10 cellular contexts compared by ENCODE assay signal in genomic region chr7:139034336-139034735, GRCh38. TPM values are rescaled to one million over a fixed set of nuclear protein-coding genes. Genes with fewer than 3 reads are reported as not detected.
A peak's percentile ranks its signal among the peaks of the same experiment; 100 is the strongest.
DNase-seq lines count a peak whose midpoint lies in the region; ATAC-seq and TF ChIP-seq lines count a peak whose summit lies in the region.
"Had no signal": no experiment of that assay in that cellular context is flagged by ENCODE, and none has a peak within 500 bp of the region (broad histone marks: within the 10 kb centered on the region; RNA-seq: fewer than 3 reads in every experiment).

No MANE protein-coding gene starts in this region.

- no peak overlapping the region for H3K27ac Mint-ChIP-seq in activated naive CD8-positive, alpha-beta T cell

- no peaks in the 10 kb centered on the region for H4K20me1 ChIP-seq in HCT116 (ENCODE audit: insufficient read depth)

- TF ChIP-seq CTCF in BE2C (IDR thresholded peaks at IDR 0.05; ENCODE audit: low read depth, low read length) = no peak
- TF ChIP-seq CTCF in HCT116 (IDR thresholded peaks at IDR 0.05 in 2 of 3, conservative IDR thresholded peaks at IDR 0.05 in 1 of 3; ENCODE audit: borderline replicate concordance in 1 of 3, insufficient read depth in 1 of 3, low read depth in 2 of 3, low read length in 2 of 3) = no peak
- TF ChIP-seq CTCF in ascending aorta (IDR thresholded peaks at IDR 0.05) = no peak

- ATAC-seq in HCT116 = no peak
- ATAC-seq in HG03439 (IDR thresholded peaks at IDR 0.05; ENCODE audit: unreplicated experiment) = no peak

- peak overlapping the region; percentile 84 for H3K4me3 Mint-ChIP-seq in activated naive CD8-positive, alpha-beta T cell

- H3K4me2 ChIP-seq in HCT116 (ENCODE audit: low read length) = peak overlapping the region; percentile 98

- H3K4me1 ChIP-seq in BE2C = peaks cover 2% of the 10 kb centered on the region; the same call in 1 of the 2 replicates
- peaks cover 13 to 23% of the 10 kb centered on the region in 2 experiments for H3K4me1 ChIP-seq in HCT116 (ENCODE audit: control insufficient read depth in 1 of 2, insufficient read depth in 2 of 2, low read length in 2 of 2)
- H3K4me1 ChIP-seq in iPS-20b (ENCODE audit: insufficient read depth, low read length) = peaks cover 11% of the 10 kb centered on the region; the same call in 1 of the 2 replicates
- peaks cover 0 to 9% of the 10 kb centered on the region in 2 donors for H3K4me1 ChIP-seq in ascending aorta

- no peaks in the 10 kb centered on the region for H3K27me3 ChIP-seq in BE2C
- no peaks in the 10 kb centered on the region for H3K27me3 ChIP-seq in HCT116 (ENCODE audit: insufficient read depth, low read length)
- H3K27me3 ChIP-seq in iPS-20b (ENCODE audit: insufficient read depth, low read length) = peaks cover 12% of the 10 kb centered on the region
- H3K27me3 ChIP-seq in ascending aorta = no peaks in the 10 kb centered on the region

- H3K27ac ChIP-seq in HCT116 (ENCODE audit: low read depth, low read length) = peak overlapping the region; percentile 94
- H3K27ac ChIP-seq in iPS-20b (ENCODE audit: low read length) = no peak overlapping the region
- H3K27ac ChIP-seq in ascending aorta = no peak overlapping the region

- H3K36me3 ChIP-seq in BE2C (peaks cover 48% of the 10 kb centered on the region), HCT116 (ENCODE audit: control insufficient read depth in 1 of 2, insufficient read depth in 2 of 2, low read length in 2 of 2) (peaks cover 9 to 36% of the 10 kb centered on the region in 2 experiments), iPS-20b (ENCODE audit: insufficient read depth, low read depth, low read length) (peaks cover 33% of the 10 kb centered on the region), ascending aorta (peaks cover 4% of the 10 kb centered on the region in 2 donors)

- intact Hi-C loops in HCT116 (cut with micrococcal nuclease) = no loop called here
- intact Hi-C loops in ascending aorta (cut with DNase I) = no loop called here

- H3K9me3 Mint-ChIP-seq in activated naive CD8-positive, alpha-beta T cell (ENCODE audit: low read depth) = no peaks in the 10 kb centered on the region

- no peaks in the 10 kb centered on the region for H3K9me3 ChIP-seq in BE2C
- H3K9me3 ChIP-seq in HCT116 (ENCODE audit: control insufficient read depth in 1 of 2, insufficient read depth in 1 of 2, low read depth in 1 of 2, low read length in 2 of 2) = no peaks in the 10 kb centered on the region
- no peaks in the 10 kb centered on the region for H3K9me3 ChIP-seq in iPS-20b (ENCODE audit: insufficient read depth, low read depth, low read length)
- H3K9me3 ChIP-seq in ascending aorta = no peaks in the 10 kb centered on the region

- no peak for TF ChIP-seq POLR2A in HCT116 (IDR thresholded peaks at IDR 0.05; ENCODE audit: borderline replicate concordance, extremely low read depth, insufficient read depth, insufficient read length)

- RAD21 ChIA-PET in HCT116 (lab: Charles Lee; ENCODE audit: low non-redundant PET in 1 of 2, low total read pairs in 2 of 2, uncharacterized antibody in 2 of 2, unreplicated experiment in 2 of 2) = no interaction called here

- POLR2A ChIA-PET in HCT116 (lab: Charles Lee) = no interaction called here

- H2AFZ ChIP-seq in HCT116 (ENCODE audit: low read depth, low read length, poor library complexity, severe bottlenecking) = no peak overlapping the region

- peaks cover 14% of the 10 kb centered on the region for H3K4me1 Mint-ChIP-seq in activated naive CD8-positive, alpha-beta T cell (ENCODE audit: low read depth)

- CTCF ChIA-PET in HCT116 (lab: Charles Lee) = interaction anchor here (1.3 kb wide), 1 partner anchor 41 kb away, joined by 4 read pairs; no protein-coding TSS in a partner anchor

- H3K79me2 ChIP-seq in HCT116 (ENCODE audit: insufficient read depth, low read length) = peaks cover 45% of the 10 kb centered on the region

- no peaks in the 10 kb centered on the region for H3K27me3 Mint-ChIP-seq in activated naive CD8-positive, alpha-beta T cell

- BruUV-seq in HCT116 (replicated peaks; lab: Mats Ljungman, UMichigan) = no TSS peak

- H3K9me2 ChIP-seq in HCT116 (ENCODE audit: insufficient read depth) = no peaks in the 10 kb centered on the region

- TF ChIP-seq RAD21 in HCT116 (IDR thresholded peaks at IDR 0.05; ENCODE audit: low read depth) = no peak

- DNase-seq in BE2C = no peak
- no peak for DNase-seq in HCT116 (ENCODE audit: low read depth, low spot score)
- DNase-seq in medulla oblongata (ENCODE audit: extremely low spot score) = no peak
- DNase-seq in ascending aorta (ENCODE audit: low spot score in 2 of 2) = no peak
- DNase-seq in activated gamma-delta T cell (lab: John Stamatoyannopoulos, UW) = no peak
- DNase-seq: MM.1S; stimulated activated CD4-positive, alpha-beta T cell treated with anti-CD3 and anti-CD28 coated beads, Interleukin-2, amount 100 ng/mL, for 48 hours had no signal

- peaks cover 3% of the 10 kb centered on the region for H3K36me3 Mint-ChIP-seq in activated naive CD8-positive, alpha-beta T cell

- H3K4me3 ChIP-seq in BE2C (ENCODE audit: low read depth, low read length) (peak overlapping the region; percentile 82), HCT116 (replicated peaks in 1 of 2; ENCODE audit: low read depth in 1 of 2, low read length in 2 of 2) (peak overlapping the region; percentile 69 to 90), iPS-20b (ENCODE audit: low read length) (peak overlapping the region; percentile 79; the same call in 1 of the 2 replicates), ascending aorta (peak overlapping the region in 1 of 2 donors; percentile 94)

- peak overlapping the region; percentile 96 for H3K9ac ChIP-seq in HCT116 (ENCODE audit: low read length)
- H3K9ac ChIP-seq in iPS-20b (ENCODE audit: low read depth, low read length) = no peak overlapping the region

TF ChIP-seq in HCT116, 20 proteins besides CTCF, POLR2A, EP300 and RAD21:
- TF ChIP-seq FOSL1 (IDR thresholded peaks at IDR 0.05; ENCODE audit: low read depth) (peak; percentile 18; the same call in 1 of the 2 replicates), ZFX (IDR thresholded peaks at IDR 0.05) (no peak)

RNA-seq across cellular contexts. Expression of gene ZC3HAV1L, which starts 1.5 kb away (rescaled TPM):
- polyA plus RNA-seq in BE2C (2012; ENCODE audit: insufficient read depth, insufficient read length, low read depth) = 7.7 TPM
- total RNA-seq in HCT116 (2021; ENCODE audit: unreplicated experiment) (11.8 TPM), ascending aorta (29.1 TPM)
- polyA plus RNA-seq in HCT116 (2012) = 3.9 and 4.7 TPM in 2 replicates

RNA-seq across cellular contexts. Expression of gene KIAA1549, which starts 53.1 kb away (rescaled TPM):
- polyA plus RNA-seq in BE2C (2012; ENCODE audit: insufficient read depth, insufficient read length, low read depth) = 13.2 TPM
- total RNA-seq in HCT116 (2021; ENCODE audit: unreplicated experiment) = 3.9 TPM
- polyA plus RNA-seq in HCT116 (2012) = 1.8 and 2.0 TPM in 2 replicates
- total RNA-seq in ascending aorta = 0.11 TPM
